In the genomic region with DNA sequence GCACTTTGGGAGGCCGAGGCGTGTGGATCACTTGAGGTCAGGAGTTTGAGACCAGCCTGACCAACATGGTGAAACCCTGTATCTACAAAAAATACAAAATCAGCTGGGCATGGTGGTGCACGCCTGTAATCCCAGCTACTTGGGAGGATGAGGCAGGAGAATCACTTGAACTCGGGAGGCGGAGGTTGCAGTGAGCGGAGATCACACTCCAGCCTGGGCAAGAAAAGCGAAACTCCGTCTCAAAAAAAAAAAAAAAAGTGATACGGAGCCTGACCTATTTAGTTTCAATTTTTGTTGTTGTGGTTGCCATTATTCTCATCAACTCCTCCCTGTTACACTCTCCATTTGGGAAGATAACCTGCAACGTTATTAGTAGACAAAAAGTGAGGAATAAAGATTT, we compare ENCODE assay signal across 8 cellular contexts. TPM values are rescaled to one million over a fixed set of nuclear protein-coding genes. Genes with fewer than 3 reads are reported as not detected.
A peak's percentile ranks its signal among the peaks of the same experiment; 100 is the strongest.
DNase-seq lines count a peak whose midpoint lies in the region; ATAC-seq and TF ChIP-seq lines count a peak whose summit lies in the region.
"Not testable (repeated sequence)": the region's sequence is repeated elsewhere in the genome, so short reads cannot be mapped to it uniquely, and the experiment has no call there.

No MANE protein-coding gene starts in this region.

- H3K9me3 Mint-ChIP-seq in T-helper 1 cell treated with Interleukin-12 subunit alpha and Interleukin-12 subunit beta and Interleukin-4 antibody, amounts not matched to agents 30 μg/mL and 1 μg/mL, for 36 hours; effector memory CD8-positive, alpha-beta T cell; natural killer cell; stimulated activated naive B cell treated with anti-CD40 and anti-IgM and Interleukin-4, amounts not matched to agents 10 μg/mL and 1 μg/mL and 100 μg/mL, for 72 hours: not testable (repeated sequence)

- intact Hi-C loops in natural killer cell (cut with micrococcal nuclease), result loop anchor here (1.0 kb wide), 1 partner anchor 9 kb away; no protein-coding TSS in a partner anchor

- peak overlapping the region; percentile 85 for H3K27ac Mint-ChIP-seq in T-helper 1 cell treated with Interleukin-12 subunit alpha and Interleukin-12 subunit beta and Interleukin-4 antibody, amounts not matched to agents 30 μg/mL and 1 μg/mL, for 36 hours
- peak overlapping the region; percentile 83 to 88 for H3K27ac Mint-ChIP-seq in effector memory CD8-positive, alpha-beta T cell
- peak overlapping the region; percentile 93 to 94 for H3K27ac Mint-ChIP-seq in natural killer cell
- H3K27ac Mint-ChIP-seq in stimulated activated naive B cell treated with anti-CD40 and anti-IgM and Interleukin-4, amounts not matched to agents 10 μg/mL and 1 μg/mL and 100 μg/mL, for 72 hours, result not testable (repeated sequence)

- H3K36me3 Mint-ChIP-seq in T-helper 1 cell treated with Interleukin-12 subunit alpha and Interleukin-12 subunit beta and Interleukin-4 antibody, amounts not matched to agents 30 μg/mL and 1 μg/mL, for 36 hours (ENCODE audit: low read depth), result peaks cover 32% of the 10 kb centered on the region
- H3K36me3 Mint-ChIP-seq in effector memory CD8-positive, alpha-beta T cell (ENCODE audit: insufficient read depth), result peaks cover 24% of the 10 kb centered on the region
- not testable (repeated sequence) for H3K36me3 Mint-ChIP-seq in natural killer cell
- peaks cover 5 to 17% of the 10 kb centered on the region in 2 donors for H3K36me3 Mint-ChIP-seq in stimulated activated naive B cell treated with anti-CD40 and anti-IgM and Interleukin-4, amounts not matched to agents 10 μg/mL and 1 μg/mL and 100 μg/mL, for 72 hours

- H3K36me3 ChIP-seq in adipocyte (ENCODE audit: control insufficient read depth, insufficient read depth, low read length, severe bottlenecking), result peaks cover 29% of the 10 kb centered on the region

- not testable (repeated sequence) for H3K9me3 ChIP-seq in adipocyte (ENCODE audit: control insufficient read depth, low read length); iPS-18c (ENCODE audit: control insufficient read depth, insufficient read depth, low read length)

- ATAC-seq in effector memory CD8-positive, alpha-beta T cell (replicated peaks), result peak; percentile 12
- peak in 2 of 3 donors; percentile 8 to 30 for ATAC-seq in natural killer cell
- not testable (repeated sequence) for ATAC-seq in stimulated activated naive B cell treated with anti-CD40 and anti-IgM and Interleukin-4, amounts not matched to agents 10 μg/mL and 1 μg/mL and 100 μg/mL, for 72 hours (replicated peaks)

- H3K4me3 ChIP-seq in AG09309 (ENCODE audit: control insufficient read depth, low read depth, low read length), result peak overlapping the region; percentile 72
- H3K4me3 ChIP-seq in HFF-Myc (replicated peaks; ENCODE audit: low read depth, low read length), result peak overlapping the region; percentile 77
- peak overlapping the region; percentile 93 for H3K4me3 ChIP-seq in adipocyte (ENCODE audit: low read length)
- H3K4me3 ChIP-seq in iPS-18c (ENCODE audit: insufficient read depth, low read depth, low read length), result peak overlapping the region; percentile 28; the same call in 1 of the 2 replicates

- not testable (repeated sequence) for DNase-seq in AG09309 (ENCODE audit: low read depth); HFF-Myc (ENCODE audit: extremely low read depth, low read depth); adipocyte (ENCODE audit: low read depth); stimulated activated naive B cell treated with anti-CD40 and anti-IgM and Interleukin-4, amounts not matched to agents 10 μg/mL and 1 μg/mL and 100 μg/mL, for 72 hours
- peak in 1 of 3 experiments; percentile 23 for DNase-seq in effector memory CD8-positive, alpha-beta T cell
- peak; percentile 29 for DNase-seq in natural killer cell

- peak overlapping the region; percentile 81 for H3K4me3 Mint-ChIP-seq in T-helper 1 cell treated with Interleukin-12 subunit alpha and Interleukin-12 subunit beta and Interleukin-4 antibody, amounts not matched to agents 30 μg/mL and 1 μg/mL, for 36 hours
- peak overlapping the region; percentile 83 to 93 for H3K4me3 Mint-ChIP-seq in effector memory CD8-positive, alpha-beta T cell
- H3K4me3 Mint-ChIP-seq in natural killer cell, result peak overlapping the region; percentile 96
- H3K4me3 Mint-ChIP-seq in stimulated activated naive B cell treated with anti-CD40 and anti-IgM and Interleukin-4, amounts not matched to agents 10 μg/mL and 1 μg/mL and 100 μg/mL, for 72 hours, result peak overlapping the region; percentile 84 to 86

- not testable (repeated sequence) for TF ChIP-seq CTCF in AG09309 (IDR thresholded peaks at IDR 0.05; ENCODE audit: control insufficient read depth, insufficient read depth, low read depth, low read length, missing control alignments); HFF-Myc (IDR thresholded peaks at IDR 0.05; ENCODE audit: low read depth, low read length, missing control alignments); natural killer cell (IDR thresholded peaks at IDR 0.05)

- H3K9ac ChIP-seq in adipocyte (ENCODE audit: low read length), result peak overlapping the region; percentile 96

- H3K4me1 ChIP-seq in adipocyte (ENCODE audit: control insufficient read depth, insufficient read depth, low read length), result peaks cover 81% of the 10 kb centered on the region

- not testable (repeated sequence) for H3K27me3 Mint-ChIP-seq in T-helper 1 cell treated with Interleukin-12 subunit alpha and Interleukin-12 subunit beta and Interleukin-4 antibody, amounts not matched to agents 30 μg/mL and 1 μg/mL, for 36 hours (ENCODE audit: low read depth); effector memory CD8-positive, alpha-beta T cell; natural killer cell (ENCODE audit: low read depth in 2 of 2); stimulated activated naive B cell treated with anti-CD40 and anti-IgM and Interleukin-4, amounts not matched to agents 10 μg/mL and 1 μg/mL and 100 μg/mL, for 72 hours

- H3K27me3 ChIP-seq in adipocyte (replicated peaks; ENCODE audit: control insufficient read depth, insufficient read depth, low read length), result not testable (repeated sequence)

- H3K4me1 Mint-ChIP-seq in T-helper 1 cell treated with Interleukin-12 subunit alpha and Interleukin-12 subunit beta and Interleukin-4 antibody, amounts not matched to agents 30 μg/mL and 1 μg/mL, for 36 hours (ENCODE audit: low read depth), result peaks cover 59% of the 10 kb centered on the region
- peaks cover 45 to 64% of the 10 kb centered on the region in 2 donors for H3K4me1 Mint-ChIP-seq in effector memory CD8-positive, alpha-beta T cell (ENCODE audit: low read depth in 2 of 2)
- peaks cover 64 to 76% of the 10 kb centered on the region in 2 donors for H3K4me1 Mint-ChIP-seq in natural killer cell
- H3K4me1 Mint-ChIP-seq in stimulated activated naive B cell treated with anti-CD40 and anti-IgM and Interleukin-4, amounts not matched to agents 10 μg/mL and 1 μg/mL and 100 μg/mL, for 72 hours, result peaks cover 20 to 48% of the 10 kb centered on the region in 2 donors

RNA-seq across cellular contexts. Expression of gene STOM, which starts 1.4 kb away (rescaled TPM):
- total RNA-seq in natural killer cell, result 100 to 1,000 TPM; 185 to 241 (median 189) TPM

Comparison
In these comparisons a context has a peak if more than half of its experiments do, and no peak if none do; other contexts are left out.
1. H3K4me3 ChIP-seq: peak in every context shown above with its lines; median percentile 93 in adipocyte; 77 in HFF-Myc; 72 in AG09309; 28 in iPS-18c.